In the genomic region with DNA sequence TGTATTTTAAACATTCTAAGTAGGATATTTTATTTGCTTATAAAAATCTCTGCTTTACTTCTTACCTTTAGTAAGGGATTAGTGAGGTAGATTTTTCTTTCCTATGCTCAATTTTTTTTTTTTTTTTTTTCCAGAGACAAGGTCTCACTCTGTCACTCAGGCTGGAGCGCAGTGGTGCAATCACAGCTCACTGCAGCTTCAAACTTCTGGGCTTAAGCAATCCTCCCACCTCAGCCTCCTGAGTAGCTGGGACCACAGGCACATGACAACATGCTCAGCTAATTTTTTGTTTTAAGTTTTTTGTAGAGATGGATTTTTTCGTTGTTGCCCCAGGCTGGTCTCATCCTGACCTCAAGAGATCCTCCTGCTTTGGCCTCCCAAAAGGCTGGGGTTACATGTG, we compare ENCODE assay signal across 30 cellular contexts.
"Had no signal": no experiment of that assay in that cellular context is flagged by ENCODE, and none has a peak within 500 bp of the region (broad histone marks: within the 10 kb centered on the region; RNA-seq: fewer than 3 reads in every experiment).

No MANE protein-coding gene starts in this region.

- H3K36me3 Mint-ChIP-seq: activated naive CD8-positive, alpha-beta T cell treated with anti-CD3 and anti-CD28 coated beads for 36 hours; natural killer cell treated with Interleukin-12 subunit alpha and Interleukin-12 subunit beta and Interleukin-15 and Interleukin-18, amount 100 ng/mL, for 72 hours; stimulated activated naive B cell treated with anti-CD40 and anti-IgM and Interleukin-4, amounts not matched to agents 10 μg/mL and 1 μg/mL and 100 μg/mL, for 72 hours had no signal

- H3K27ac ChIP-seq: epithelial cell of prostate, lower lobe of right lung, sigmoid colon, thyroid gland, vagina had no signal

- DNase-seq: activated CD4-positive, alpha-beta T cell treated with anti-CD3 and anti-CD28 coated beads for 48 hours; activated CD4-positive, alpha-beta T cell treated with anti-CD3 and anti-CD28 coated beads, Interleukin-2, amount 50 U/mL, for 48 hours; activated CD8-positive, alpha-beta memory T cell treated with anti-CD3 and anti-CD28 coated beads for 24 hours; activated effector memory CD4-positive, alpha-beta T cell treated with Interleukin-2 at 50 U/mL for 16 hours; activated naive CD4-positive, alpha-beta T cell treated with Interleukin-2 at 50 U/mL for 16 hours; activated naive CD8-positive, alpha-beta T cell treated with anti-CD3 and anti-CD28 coated beads for 36 hours; aorta; effector CD8-positive, alpha-beta T cell; kidney glomerular epithelial cell; lower lobe of right lung; mesendoderm; posterior cingulate gyrus; sigmoid colon; small intestine; stimulated activated CD4-positive, alpha-beta T cell treated with anti-CD3 and anti-CD28 coated beads, Interleukin-1b, Interleukin-23, amount 100 ng/mL, for 48 hours; stimulated activated CD4-positive, alpha-beta T cell treated with anti-CD3 and anti-CD28 coated beads, Interleukin-4, amount 100 ng/mL, for 4 hours; stimulated activated CD8-positive, alpha-beta memory T cell treated with anti-CD3 and anti-CD28 coated beads, Interleukin-4, amount 100 ng/mL, for 48 hours; stimulated activated naive B cell treated with anti-CD40 and anti-IgM and Interleukin-4, amounts not matched to agents 10 μg/mL and 1 μg/mL and 100 μg/mL, for 72 hours; stomach; T-helper 9 cell; thyroid gland; WERI-Rb-1 had no signal

- H3K9me3 Mint-ChIP-seq: activated naive CD8-positive, alpha-beta T cell treated with anti-CD3 and anti-CD28 coated beads for 36 hours; natural killer cell treated with Interleukin-12 subunit alpha and Interleukin-12 subunit beta and Interleukin-15 and Interleukin-18, amount 100 ng/mL, for 72 hours; stimulated activated naive B cell treated with anti-CD40 and anti-IgM and Interleukin-4, amounts not matched to agents 10 μg/mL and 1 μg/mL and 100 μg/mL, for 72 hours had no signal

- H3K4me3 ChIP-seq: adrenal gland, body of pancreas, left lung, lower lobe of right lung, sigmoid colon, stomach, thyroid gland, upper lobe of left lung, vagina had no signal

- H3K9me3 ChIP-seq: adrenal gland, body of pancreas, left lung, lower lobe of right lung, sigmoid colon, stomach, thyroid gland, upper lobe of left lung, vagina had no signal

- H3K27ac Mint-ChIP-seq: activated naive CD8-positive, alpha-beta T cell treated with anti-CD3 and anti-CD28 coated beads for 36 hours; natural killer cell treated with Interleukin-12 subunit alpha and Interleukin-12 subunit beta and Interleukin-15 and Interleukin-18, amount 100 ng/mL, for 72 hours; stimulated activated naive B cell treated with anti-CD40 and anti-IgM and Interleukin-4, amounts not matched to agents 10 μg/mL and 1 μg/mL and 100 μg/mL, for 72 hours had no signal

- H3K27me3 ChIP-seq: adrenal gland, body of pancreas, left lung, sigmoid colon, stomach, thyroid gland, upper lobe of left lung, vagina had no signal

- ATAC-seq: activated CD4-positive, CD25-positive, alpha-beta regulatory T cell treated with anti-CD3 and anti-CD28 coated beads, Interleukin-2, amount 50 U/mL, for 24 hours; body of pancreas; left lung; lower lobe of right lung; natural killer cell treated with Interleukin-12 subunit alpha and Interleukin-12 subunit beta and Interleukin-15 and Interleukin-18, amount 100 ng/mL, for 72 hours; stimulated activated naive B cell treated with anti-CD40 and anti-IgM and Interleukin-4, amounts not matched to agents 10 μg/mL and 1 μg/mL and 100 μg/mL, for 72 hours had no signal

- H3K4me3 Mint-ChIP-seq: activated naive CD8-positive, alpha-beta T cell treated with anti-CD3 and anti-CD28 coated beads for 36 hours; natural killer cell treated with Interleukin-12 subunit alpha and Interleukin-12 subunit beta and Interleukin-15 and Interleukin-18, amount 100 ng/mL, for 72 hours; stimulated activated naive B cell treated with anti-CD40 and anti-IgM and Interleukin-4, amounts not matched to agents 10 μg/mL and 1 μg/mL and 100 μg/mL, for 72 hours had no signal

- H3K36me3 ChIP-seq: adrenal gland, left lung, lower lobe of right lung, sigmoid colon, stomach, thyroid gland, upper lobe of left lung, vagina, WERI-Rb-1 had no signal

- H3K27me3 Mint-ChIP-seq: stimulated activated naive B cell treated with anti-CD40 and anti-IgM and Interleukin-4, amounts not matched to agents 10 μg/mL and 1 μg/mL and 100 μg/mL, for 72 hours had no signal
